Comparison of ENCODE assay signal across 24 cellular contexts in genomic region chr10:47036771-47037170, GRCh38.
"Had no signal": no experiment of that assay in that cellular context is flagged by ENCODE, and none has a peak within 500 bp of the region (broad histone marks: within the 10 kb centered on the region; RNA-seq: fewer than 3 reads in every experiment).

No MANE protein-coding gene starts in this region.

- H3K27me3 ChIP-seq: cardiac muscle cell, MG63, Peyer's patch had no signal

- ATAC-seq: activated T-cell treated with anti-CD3 and anti-CD28 coated beads, Interleukin-2, amount 50 U/mL, for 4 hours; T-cell had no signal

- H3K27ac ChIP-seq: cardiac muscle cell, Peyer's patch, RWPE1 had no signal

- H3K4me3 ChIP-seq: cardiac muscle cell, MG63, Peyer's patch had no signal

- FAIRE-seq: astrocyte, TTC549 had no signal

- H3K4me1 ChIP-seq: Peyer's patch had no signal

- DNase-seq: activated CD4-positive, alpha-beta T cell treated with anti-CD3 and anti-CD28 coated beads, Interleukin-2, amount 10 ng/mL, durations not matched to agents 24 days and 14 days; activated CD4-positive, alpha-beta T cell treated with anti-CD3 and anti-CD28 coated beads, Interleukin-2, amount 50 U/mL, for 48 hours; activated CD8-positive, alpha-beta memory T cell treated with anti-CD3 and anti-CD28 coated beads for 24 hours; activated gamma-delta T cell treated with Interleukin-2 at 50 U/mL for 16 hours; activated T-cell treated with anti-CD3 and anti-CD28 coated beads, Interleukin-2, amount 50 U/mL, for 4 hours; amygdala; MG63; MV-4-11; NCI-H1092 treated with DMSO at 0.1 percent for 48 hours; NCI-H1417 treated with DMSO at 0.1 percent for 48 hours; NCI-H1694; NCI-H2029; NCI-H2107; NCI-H226; NCI-H69; SIG-M5; T-cell; T-helper 2 cell; T1000 had no signal

- H3K36me3 ChIP-seq: cardiac muscle cell, MG63, Peyer's patch had no signal

- H3K9me3 ChIP-seq: MG63, Peyer's patch had no signal
